Comparison of ENCODE assay signal across 28 cellular contexts in the genomic region with DNA sequence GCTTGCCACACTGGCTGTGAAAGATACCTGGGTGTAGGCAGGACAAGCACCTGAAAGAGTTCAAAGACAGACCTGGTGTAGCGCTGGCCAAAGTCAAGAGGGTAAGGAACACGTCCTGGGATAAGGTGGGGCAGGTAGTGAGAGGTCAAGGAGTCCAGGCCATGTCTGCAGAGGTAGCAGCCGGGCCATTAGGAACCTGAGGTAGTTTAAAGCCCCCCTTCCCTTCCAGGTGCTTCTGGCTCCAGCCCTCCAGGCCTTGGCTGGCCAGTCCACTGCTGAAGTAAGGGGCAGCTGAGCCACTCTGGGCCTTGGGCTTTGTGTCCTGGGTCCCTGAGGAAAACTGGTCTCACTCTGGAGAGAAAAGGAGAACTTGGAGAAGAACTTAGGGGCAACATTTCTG. TPM values are rescaled to one million over a fixed set of nuclear protein-coding genes. Genes with fewer than 3 reads are reported as not detected.
DNase-seq lines count a peak whose midpoint lies in the region; ATAC-seq and TF ChIP-seq lines count a peak whose summit lies in the region.
"Had no signal": no experiment of that assay in that cellular context is flagged by ENCODE, and none has a peak within 500 bp of the region (broad histone marks: within the 10 kb centered on the region; RNA-seq: fewer than 3 reads in every experiment).

No MANE protein-coding gene starts in this region.

- H3K27me3 Mint-ChIP-seq in WTC11 (ENCODE audit: low read depth) (no peaks in the 10 kb centered on the region), type B pancreatic cell (no peaks in the 10 kb centered on the region)

- H2AFZ ChIP-seq in hepatocyte = no peak overlapping the region
- H2AFZ ChIP-seq: PC-9 had no signal

- H3K4me3 Mint-ChIP-seq in WTC11 = no peak overlapping the region
- H3K4me3 Mint-ChIP-seq in type B pancreatic cell = no peak overlapping the region
- H3K4me3 Mint-ChIP-seq: CD4-positive, alpha-beta memory T cell; HFFc6 had no signal

- CTCF ChIA-PET in WTC11 (lab: Charles Lee) = interaction anchor here (5.3 kb wide), 1 partner anchor 16 kb away, joined by 41 read pairs; no protein-coding TSS in a partner anchor

- WGBS in hepatocyte (ENCODE audit: low lambda C conversion rate, missing lambda C conversion rate) = 89% methylated on average over 3 of the region's 3 CpGs

- H3K4me1 Mint-ChIP-seq in WTC11 = 0 out of 2 replicates have a peak, but pooled peaks cover 3% of the 10 kb centered on the region
- peaks cover 23% of the 10 kb centered on the region for H3K4me1 Mint-ChIP-seq in type B pancreatic cell (ENCODE audit: unreplicated experiment)
- H3K4me1 Mint-ChIP-seq: CD4-positive, alpha-beta memory T cell had no signal

- POLR2A ChIA-PET in WTC11 (lab: Charles Lee) = no interaction called here

- H3K27ac Mint-ChIP-seq in WTC11 (0 out of 2 replicates have a peak overlapping the region, but pooled peaks have one; percentile 34), type B pancreatic cell (peak overlapping the region; percentile 13)
- H3K27ac Mint-ChIP-seq: HFFc6 had no signal

- no peak for ATAC-seq in WTC11
- ATAC-seq: A549, GM12878 had no signal

- no peak overlapping the region for H3K4me3 ChIP-seq in hepatocyte
- H3K4me3 ChIP-seq: A549; BLaER1 treated with 17β-estradiol and CSF1 and Interleukin-3, amounts not matched to agents 10 nM and 100 nM; GM12878; HAP-1; MG63; PC-9 had no signal

- peak overlapping the region; percentile 39 for H3K27ac ChIP-seq in hepatocyte
- H3K27ac ChIP-seq: A549; BLaER1 treated with 17β-estradiol and CSF1 and Interleukin-3, amounts not matched to agents 10 nM and 100 nM; PC-9 had no signal

- no peak overlapping the region for H3K4me2 ChIP-seq in hepatocyte
- H3K4me2 ChIP-seq: A549; BLaER1 treated with 17β-estradiol and CSF1 and Interleukin-3, amounts not matched to agents 10 nM and 100 nM; PC-9 had no signal

- no peak for TF ChIP-seq CTCF in WTC11 (IDR thresholded peaks at IDR 0.05)
- no peak for TF ChIP-seq CTCF in hepatocyte (IDR thresholded peaks at IDR 0.05; ENCODE audit: poor library complexity)
- no peak for TF ChIP-seq CTCF in type B pancreatic cell (conservative IDR thresholded peaks at IDR 0.05)

- no peaks in the 10 kb centered on the region for H3K27me3 ChIP-seq in hepatocyte
- H3K27me3 ChIP-seq: BLaER1 treated with 17β-estradiol and CSF1 and Interleukin-3, amounts not matched to agents 10 nM and 100 nM; MG63 had no signal

- H3K9me3 ChIP-seq in hepatocyte (ENCODE audit: low read depth) = no peaks in the 10 kb centered on the region
- H3K9me3 ChIP-seq: A549; BLaER1 treated with 17β-estradiol and CSF1 and Interleukin-3, amounts not matched to agents 10 nM and 100 nM; HAP-1; MG63 had no signal

- no peak for DNase-seq in WTC11 (ENCODE audit: low spot score)
- DNase-seq in hepatocyte (ENCODE audit: low spot score) = no peak
- peak; percentile 47 for DNase-seq in posterior vena cava (ENCODE audit: low spot score)
- no peak for DNase-seq in type B pancreatic cell (ENCODE audit: extremely low spot score, unreplicated experiment)
- no peak for DNase-seq in SHP77 treated with DMSO at 0.1 percent for 48 hours (lab: John Stamatoyannopoulos, UW)
- no peak for DNase-seq in HuH-7.5 (ENCODE audit: low spot score)
- DNase-seq in NCI-H2107 (lab: John Stamatoyannopoulos, UW) = no peak
- DNase-seq: AML-193; CD4-positive, alpha-beta memory T cell; COR-L47; GOT3; HFFc6; KG1; MG63; NCI-H1105 treated with DMSO at 0.1 percent for 48 hours; NCI-H2029; NCI-H2227 treated with DMSO at 0.1 percent for 48 hours; NCI-H526 treated with DMSO at 0.1 percent for 48 hours; PC-9; Right ventricle myocardium superior; RPMI8226 had no signal

- H3K36me3 ChIP-seq in hepatocyte (replicated peaks; ENCODE audit: insufficient read depth, low read depth) = no peaks in the 10 kb centered on the region
- H3K36me3 ChIP-seq: HAP-1, MG63 had no signal

- H3K79me2 ChIP-seq in hepatocyte = no peaks in the 10 kb centered on the region

- no peaks in the 10 kb centered on the region for H3K9me2 ChIP-seq in hepatocyte (replicated peaks; ENCODE audit: insufficient read depth)

- peaks cover 8% of the 10 kb centered on the region for H3K4me1 ChIP-seq in hepatocyte (ENCODE audit: insufficient read depth)
- H3K4me1 ChIP-seq: A549; BLaER1 treated with 17β-estradiol and CSF1 and Interleukin-3, amounts not matched to agents 10 nM and 100 nM had no signal

- H4K20me1 ChIP-seq in hepatocyte (ENCODE audit: insufficient read depth, poor library complexity, severe bottlenecking) = no peaks in the 10 kb centered on the region
- H4K20me1 ChIP-seq: BLaER1 treated with 17β-estradiol and CSF1 and Interleukin-3, amounts not matched to agents 10 nM and 100 nM had no signal

- H3K9me3 Mint-ChIP-seq in WTC11 (peaks cover 4% of the 10 kb centered on the region), type B pancreatic cell (no peaks in the 10 kb centered on the region)
- H3K9me3 Mint-ChIP-seq: CD4-positive, alpha-beta memory T cell; HFFc6 had no signal

- H3K36me3 Mint-ChIP-seq in WTC11 (peaks cover 46% of the 10 kb centered on the region), type B pancreatic cell (peaks cover 11% of the 10 kb centered on the region)
- H3K36me3 Mint-ChIP-seq: CD4-positive, alpha-beta memory T cell had no signal

- intact Hi-C loops in posterior vena cava (cut with DNase I) = no loop called here

TF ChIP-seq in WTC11, 78 proteins besides CTCF, POLR2A, EP300 and RAD21:
- TF ChIP-seq, protein P1, sequence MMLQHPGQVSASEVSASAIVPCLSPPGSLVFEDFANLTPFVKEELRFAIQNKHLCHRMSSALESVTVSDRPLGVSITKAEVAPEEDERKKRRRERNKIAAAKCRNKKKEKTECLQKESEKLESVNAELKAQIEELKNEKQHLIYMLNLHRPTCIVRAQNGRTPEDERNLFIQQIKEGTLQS (CRISPR knock-in tag; conservative IDR thresholded peaks at IDR 0.05) = no peak
- TF ChIP-seq ZNF138 (CRISPR knock-in tag; conservative IDR thresholded peaks at IDR 0.05) = no peak
- TF ChIP-seq NFYB (CRISPR knock-in tag; conservative IDR thresholded peaks at IDR 0.05; ENCODE audit: low read depth) = no peak
- no peak for TF ChIP-seq CBFB (CRISPR knock-in tag; IDR thresholded peaks at IDR 0.05; ENCODE audit: low read depth)
- TF ChIP-seq IRF2 (CRISPR knock-in tag; IDR thresholded peaks at IDR 0.05; ENCODE audit: borderline replicate concordance, low read depth) = no peak
- TF ChIP-seq FOXK1 (CRISPR knock-in tag; IDR thresholded peaks at IDR 0.05) = no peak

RNA-seq across cellular contexts. Expression of a gene that starts 13.9 kb away (rescaled TPM):
- 0.39 to 0.77 TPM (median 0.60 TPM) in 3 replicates for total RNA-seq in WTC11 (2021)
- total RNA-seq in hepatocyte = 0.07 and 0.20 TPM in 2 replicates
- 0.13 and 0.36 TPM in 2 replicates for polyA plus RNA-seq in hepatocyte
- total RNA-seq in posterior vena cava = under 1 TPM in 1 of 2 donors, not detected in 1; 0.14 TPM
- 0.12 and 0.26 TPM in 2 replicates for total RNA-seq in type B pancreatic cell (ENCODE audit: low replicate concordance)
- total RNA-seq: CD4-positive, alpha-beta memory T cell; HFFc6; HT1080; NCI-H460; Right ventricle myocardium superior; SK-MEL-5 had no signal
- polyA plus RNA-seq: A549; CD4-positive, alpha-beta memory T cell had no signal
